16 cellular contexts compared by ENCODE assay signal in the genomic region with DNA sequence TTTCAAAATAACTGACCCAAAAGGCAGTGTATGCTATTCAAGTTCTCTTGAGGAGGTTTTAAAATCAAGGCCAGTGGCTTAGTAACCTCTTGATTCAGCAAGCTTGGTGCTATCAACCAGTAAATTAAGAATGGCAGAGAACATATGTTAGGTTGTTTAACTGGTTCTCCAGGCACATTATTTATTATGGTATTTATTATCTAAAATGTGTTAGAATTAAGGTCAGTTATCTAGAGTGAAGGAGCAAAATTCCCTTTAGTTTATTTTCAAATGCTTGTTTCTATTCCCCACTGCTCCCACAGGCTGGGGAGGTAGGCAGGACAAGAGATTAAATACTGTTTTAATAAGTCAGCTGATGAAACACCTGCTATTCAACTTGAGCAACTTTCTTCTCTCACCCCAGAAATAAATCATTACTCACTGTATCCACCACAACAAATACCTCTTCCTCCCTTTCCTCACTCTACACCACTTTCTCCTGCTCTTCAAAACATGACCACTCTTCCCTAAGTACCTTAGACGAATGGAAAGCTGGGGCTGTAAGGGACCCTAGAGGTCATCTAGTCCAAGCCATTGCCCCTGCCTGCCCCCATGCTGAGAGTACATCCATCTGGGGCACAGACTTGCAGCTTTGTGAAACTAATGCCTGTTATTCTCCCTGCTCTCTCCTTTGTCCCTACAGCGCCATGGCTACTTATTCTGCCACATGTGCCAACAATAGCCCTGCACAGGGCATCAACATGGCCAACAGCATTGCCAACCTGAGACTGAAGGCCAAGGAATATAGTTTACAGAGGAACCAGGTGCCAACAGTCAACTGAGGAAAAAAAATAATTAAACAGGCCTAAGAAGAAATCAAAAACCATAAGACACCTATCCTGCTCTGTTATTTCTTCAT.
DNase-seq lines count a peak whose midpoint lies in the region; ATAC-seq, FAIRE-seq and TF ChIP-seq lines count a peak whose summit lies in the region.
"Had no signal": no experiment of that assay in that cellular context is flagged by ENCODE, and none has a peak within 500 bp of the region (broad histone marks: within the 10 kb centered on the region; RNA-seq: fewer than 3 reads in every experiment).

No MANE protein-coding gene starts in this region.

- H3K9me3 ChIP-seq in psoas muscle, result no peaks in the 10 kb centered on the region
- H3K9me3 ChIP-seq: SJSA1 had no signal

- H3K9me3 Mint-ChIP-seq in HFFc6 (peaks cover 8% of the 10 kb centered on the region), Calu3 (ENCODE audit: low read depth, unreplicated experiment) (peaks cover 4% of the 10 kb centered on the region), type B pancreatic cell (peaks cover 5% of the 10 kb centered on the region)
- H3K9me3 Mint-ChIP-seq: CD8-positive, alpha-beta T cell had no signal

- peak; percentile 84 for FAIRE-seq in D721Med (lab: Jason Lieb, UNC)
- FAIRE-seq: H54 had no signal

- no TSS peak for BruUV-seq in Calu3 (replicated peaks; lab: Mats Ljungman, UMichigan)

- H3K27me3 ChIP-seq in psoas muscle (ENCODE audit: insufficient read depth in 3 of 3, low read length in 2 of 3), result no peaks in the 10 kb centered on the region
- H3K27me3 ChIP-seq: SJSA1 had no signal

- 22 to 38% (median 31%) methylated on average over 2 of the region's 2 CpGs for WGBS in psoas muscle, 3 donors

- H3K36me3 ChIP-seq in psoas muscle (ENCODE audit: insufficient read depth in 1 of 2, low read depth in 1 of 2), result peaks cover 0 to 12% of the 10 kb centered on the region in 2 donors
- H3K36me3 ChIP-seq: SJSA1 had no signal

- ATAC-seq in psoas muscle, result peak; percentile 78 to 88 (median 88)
- ATAC-seq: CD8-positive, alpha-beta T cell had no signal

- intact Hi-C loops in psoas muscle (cut with DNase I), result loop anchor here in 1 of 2 donors (10.0 kb wide), 1 partner anchor 201 kb away; a partner anchor contains a TSS
- intact Hi-C loops in Calu3 (cut with micrococcal nuclease; ENCODE audit: unreplicated experiment), result no loop called here

- peaks cover 52% of the 10 kb centered on the region for H3K4me1 ChIP-seq in psoas muscle
- H3K4me1 ChIP-seq: SJSA1 had no signal

- CTCF ChIA-PET in Calu3 (lab: Charles Lee), result no interaction called here

- H3K4me3 Mint-ChIP-seq in HFFc6, result no peak overlapping the region
- no peak overlapping the region for H3K4me3 Mint-ChIP-seq in Calu3 (ENCODE audit: low read depth, unreplicated experiment)
- H3K4me3 Mint-ChIP-seq in type B pancreatic cell, result no peak overlapping the region
- H3K4me3 Mint-ChIP-seq: CD8-positive, alpha-beta T cell had no signal

- H3K27ac Mint-ChIP-seq in HFFc6 (peak overlapping the region; percentile 27; the same call in 1 of the 2 replicates), Calu3 (ENCODE audit: unreplicated experiment) (no peak overlapping the region), type B pancreatic cell (no peak overlapping the region)
- H3K27ac Mint-ChIP-seq: CD8-positive, alpha-beta T cell had no signal

- TF ChIP-seq CTCF in D721Med (IDR thresholded peaks at IDR 0.05; ENCODE audit: insufficient read depth, missing control alignments), result no peak
- no peak for TF ChIP-seq CTCF in HFFc6 (IDR thresholded peaks at IDR 0.05)
- no peak for TF ChIP-seq CTCF in epithelial cell of esophagus (IDR thresholded peaks at IDR 0.05; ENCODE audit: insufficient read depth, low read depth, low read length, missing control alignments)
- TF ChIP-seq CTCF in psoas muscle (IDR thresholded peaks at IDR 0.05), result no peak
- no peak for TF ChIP-seq CTCF in Calu3 (IDR thresholded peaks at IDR 0.05; ENCODE audit: unreplicated experiment)
- no peak for TF ChIP-seq CTCF in type B pancreatic cell (conservative IDR thresholded peaks at IDR 0.05)

- H3K36me3 Mint-ChIP-seq in HFFc6 (ENCODE audit: low read depth) (peaks cover 97% of the 10 kb centered on the region), Calu3 (ENCODE audit: insufficient read depth, unreplicated experiment) (no peaks in the 10 kb centered on the region), type B pancreatic cell (peaks cover 3% of the 10 kb centered on the region)
- H3K36me3 Mint-ChIP-seq: CD8-positive, alpha-beta T cell had no signal

- H3K4me3 ChIP-seq in epithelial cell of esophagus (ENCODE audit: low read length) (no peak overlapping the region), psoas muscle (peak overlapping the region; percentile 26)
- H3K4me3 ChIP-seq: SJSA1 had no signal

- H3K27me3 Mint-ChIP-seq in HFFc6 (ENCODE audit: insufficient read depth) (peaks cover 3% of the 10 kb centered on the region; the same call in 1 of the 2 replicates), Calu3 (ENCODE audit: unreplicated experiment) (no peaks in the 10 kb centered on the region), type B pancreatic cell (peaks cover 13% of the 10 kb centered on the region)

- DNase-seq in D721Med (ENCODE audit: insufficient read length, low spot score) (no peak), HFFc6 (no peak), epithelial cell of esophagus (ENCODE audit: low read depth) (peak; percentile 9), psoas muscle (peak in 1 of 2 donors; percentile 46), cortex of kidney (lab: John Stamatoyannopoulos, UW) (no peak), Calu3 (no peak), type B pancreatic cell (ENCODE audit: extremely low spot score, unreplicated experiment) (no peak)
- no peak for DNase-seq in stimulated activated CD4-positive, alpha-beta T cell treated with anti-CD3 and anti-CD28 coated beads, Interleukin-4, amount 100 ng/mL, for 1 hour
- DNase-seq: CD8-positive, alpha-beta T cell; KG1; NCI-H1105 treated with DMSO at 0.1 percent for 48 hours; NCI-H187; NCI-H446; RPMI8226 had no signal

- peak overlapping the region; percentile 97 for H3K27ac ChIP-seq in psoas muscle
- H3K27ac ChIP-seq: SJSA1 had no signal

- peaks cover 54% of the 10 kb centered on the region for H3K4me1 Mint-ChIP-seq in HFFc6 (ENCODE audit: low read depth)
- no peaks in the 10 kb centered on the region for H3K4me1 Mint-ChIP-seq in Calu3 (ENCODE audit: low read depth, unreplicated experiment)
- H3K4me1 Mint-ChIP-seq in type B pancreatic cell (ENCODE audit: unreplicated experiment), result peaks cover under 1% of the 10 kb centered on the region
